ENCODE assay signal across 23 cellular contexts in genomic region chr12:132813443-132813842, GRCh38. TPM values are rescaled to one million over a fixed set of nuclear protein-coding genes. Genes with fewer than 3 reads are reported as not detected.
DNase-seq lines count a peak whose midpoint lies in the region; ATAC-seq, FAIRE-seq and TF ChIP-seq lines count a peak whose summit lies in the region.
"Had no signal": no experiment of that assay in that cellular context is flagged by ENCODE, and none has a peak within 500 bp of the region (broad histone marks: within the 10 kb centered on the region; RNA-seq: fewer than 3 reads in every experiment).

No MANE protein-coding gene starts in this region.

- peaks cover 15 to 34% of the 10 kb centered on the region in 2 experiments for H3K36me3 ChIP-seq in GM12878 (ENCODE audit: control insufficient read depth in 2 of 2, insufficient read depth in 2 of 2, low read length in 1 of 2)

- H3K27ac Mint-ChIP-seq in activated naive CD8-positive, alpha-beta T cell treated with anti-CD3 and anti-CD28 coated beads, Interleukin-2, amount 10 ng/mL, durations not matched to agents 7 days and 5 days, result no peak overlapping the region
- no peak overlapping the region for H3K27ac Mint-ChIP-seq in activated naive CD8-positive, alpha-beta T cell treated with anti-CD3 and anti-CD28 coated beads for 36 hours
- H3K27ac Mint-ChIP-seq in IgD-negative memory B cell, result peak overlapping the region; percentile 47 to 80 (median 59)
- no peak overlapping the region for H3K27ac Mint-ChIP-seq in stimulated activated memory B cell treated with anti-CD40 and anti-IgM and Interleukin-4, amounts not matched to agents 10 μg/mL and 1 μg/mL and 100 μg/mL, for 72 hours
- H3K27ac Mint-ChIP-seq: CD8-positive, alpha-beta T cell had no signal

- H3K9me3 Mint-ChIP-seq in activated naive CD8-positive, alpha-beta T cell treated with anti-CD3 and anti-CD28 coated beads, Interleukin-2, amount 10 ng/mL, durations not matched to agents 7 days and 5 days, result no peaks in the 10 kb centered on the region
- H3K9me3 Mint-ChIP-seq in activated naive CD8-positive, alpha-beta T cell treated with anti-CD3 and anti-CD28 coated beads for 36 hours, result no peaks in the 10 kb centered on the region
- H3K9me3 Mint-ChIP-seq in IgD-negative memory B cell, result no peaks in the 10 kb centered on the region
- no peaks in the 10 kb centered on the region for H3K9me3 Mint-ChIP-seq in stimulated activated memory B cell treated with anti-CD40 and anti-IgM and Interleukin-4, amounts not matched to agents 10 μg/mL and 1 μg/mL and 100 μg/mL, for 72 hours
- H3K9me3 Mint-ChIP-seq: CD8-positive, alpha-beta T cell had no signal

- no peak overlapping the region for H3K27ac ChIP-seq in GM12878 (ENCODE audit: control insufficient read depth, insufficient read depth)
- H3K27ac ChIP-seq: Peyer's patch had no signal

- H4K20me1 ChIP-seq in GM12878 (ENCODE audit: control insufficient read depth, insufficient read depth), result no peaks in the 10 kb centered on the region

- no peak for TF ChIP-seq CTCF in GM12878 (IDR thresholded peaks at IDR 0.05 in 2 of 3, conservative IDR thresholded peaks at IDR 0.05 in 1 of 3; ENCODE audit: control insufficient read depth in 2 of 3, extremely low read depth in 1 of 3, insufficient read depth in 1 of 3, low read depth in 3 of 3, low read length in 3 of 3)

- POLR2A ChIA-PET in activated naive CD8-positive, alpha-beta T cell treated with anti-CD3 and anti-CD28 coated beads, Interleukin-2, amount 10 ng/mL, durations not matched to agents 7 days and 5 days (lab: Charles Lee), result no interaction called here
- POLR2A ChIA-PET in GM12878 (lab: Charles Lee), result no interaction called here

- 55% methylated on average over 6 of the region's 6 CpGs for WGBS in GM12878 (ENCODE audit: insufficient coverage, insufficient replicate concordance, low lambda C conversion rate, missing lambda C conversion rate)

- H2AFZ ChIP-seq in GM12878 (ENCODE audit: control insufficient read depth, low read depth, low read length), result no peak overlapping the region
- H2AFZ ChIP-seq: GM23248 had no signal

- no TSS peak for BruUV-seq in GM12878 (replicated peaks; lab: Mats Ljungman, UMichigan)

- DNase-seq in activated naive CD8-positive, alpha-beta T cell treated with anti-CD3 and anti-CD28 coated beads, Interleukin-2, amount 10 ng/mL, durations not matched to agents 7 days and 5 days, result no peak
- DNase-seq in activated naive CD8-positive, alpha-beta T cell treated with anti-CD3 and anti-CD28 coated beads for 36 hours, result no peak
- no peak for DNase-seq in GM12878 (ENCODE audit: low read depth, low spot score)
- DNase-seq in erythroblast (lab: John Stamatoyannopoulos, UW), result no peak
- DNase-seq in hepatic stellate cell (ENCODE audit: low spot score), result no peak
- DNase-seq: ACHN; BE2C; CD8-positive, alpha-beta T cell; DMS79 treated with DMSO at 0.1 percent for 48 hours; GM23248; KG1; MG63; NCI-H1105 treated with DMSO at 0.1 percent for 48 hours; NCI-H187 treated with DMSO at 0.1 percent for 48 hours; NCI-H446; NCI-H774; Peyer's patch; Right ventricle myocardium superior had no signal

- intact Hi-C loops in GM12878 (cut with micrococcal nuclease; ENCODE audit: unreplicated experiment), result no loop called here

- CTCF ChIA-PET in GM12878 (lab: Yijun Ruan, JAX), result no interaction called here

- RAD21 ChIA-PET in GM12878 (lab: Charles Lee; ENCODE audit: unreplicated experiment), result no interaction called here

- FAIRE-seq in GM12878 (lab: Jason Lieb, UNC), result no peak
- FAIRE-seq: D721Med, G401.6 had no signal

- H3K4me1 Mint-ChIP-seq in activated naive CD8-positive, alpha-beta T cell treated with anti-CD3 and anti-CD28 coated beads, Interleukin-2, amount 10 ng/mL, durations not matched to agents 7 days and 5 days, result peaks cover 21% of the 10 kb centered on the region
- peaks cover 23% of the 10 kb centered on the region for H3K4me1 Mint-ChIP-seq in activated naive CD8-positive, alpha-beta T cell treated with anti-CD3 and anti-CD28 coated beads for 36 hours
- H3K4me1 Mint-ChIP-seq in IgD-negative memory B cell, result peaks cover 3 to 10% (median 7%) of the 10 kb centered on the region in 3 donors
- peaks cover 20% of the 10 kb centered on the region for H3K4me1 Mint-ChIP-seq in stimulated activated memory B cell treated with anti-CD40 and anti-IgM and Interleukin-4, amounts not matched to agents 10 μg/mL and 1 μg/mL and 100 μg/mL, for 72 hours

- SMC1A ChIA-PET in GM12878 (lab: Charles Lee; ENCODE audit: uncharacterized antibody, unreplicated experiment), result no interaction called here

- H3K4me2 ChIP-seq in GM12878 (ENCODE audit: control insufficient read depth, insufficient read depth), result no peak overlapping the region

- TF ChIP-seq EP300 in GM12878 (IDR thresholded peaks at IDR 0.05; ENCODE audit: borderline replicate concordance in 1 of 2, control insufficient read depth in 1 of 2, low read depth in 2 of 2, low read length in 2 of 2), result no peak

- peaks cover 34% of the 10 kb centered on the region for H3K36me3 Mint-ChIP-seq in activated naive CD8-positive, alpha-beta T cell treated with anti-CD3 and anti-CD28 coated beads, Interleukin-2, amount 10 ng/mL, durations not matched to agents 7 days and 5 days
- peaks cover 39% of the 10 kb centered on the region for H3K36me3 Mint-ChIP-seq in activated naive CD8-positive, alpha-beta T cell treated with anti-CD3 and anti-CD28 coated beads for 36 hours
- peaks cover 10% of the 10 kb centered on the region for H3K36me3 Mint-ChIP-seq in IgD-negative memory B cell
- peaks cover 46% of the 10 kb centered on the region for H3K36me3 Mint-ChIP-seq in stimulated activated memory B cell treated with anti-CD40 and anti-IgM and Interleukin-4, amounts not matched to agents 10 μg/mL and 1 μg/mL and 100 μg/mL, for 72 hours

- H3K27me3 Mint-ChIP-seq in activated naive CD8-positive, alpha-beta T cell treated with anti-CD3 and anti-CD28 coated beads, Interleukin-2, amount 10 ng/mL, durations not matched to agents 7 days and 5 days, result no peaks in the 10 kb centered on the region
- H3K27me3 Mint-ChIP-seq in activated naive CD8-positive, alpha-beta T cell treated with anti-CD3 and anti-CD28 coated beads for 36 hours, result no peaks in the 10 kb centered on the region
- no peaks in the 10 kb centered on the region for H3K27me3 Mint-ChIP-seq in IgD-negative memory B cell
- no peaks in the 10 kb centered on the region for H3K27me3 Mint-ChIP-seq in stimulated activated memory B cell treated with anti-CD40 and anti-IgM and Interleukin-4, amounts not matched to agents 10 μg/mL and 1 μg/mL and 100 μg/mL, for 72 hours

- H3K27me3 ChIP-seq in GM12878 (replicated peaks in 1 of 2; ENCODE audit: control insufficient read depth in 2 of 2, insufficient read depth in 2 of 2, low read length in 1 of 2), result no peaks in the 10 kb centered on the region
- H3K27me3 ChIP-seq: BE2C, MG63, Peyer's patch had no signal

- no peak overlapping the region for H3K9ac ChIP-seq in GM12878 (ENCODE audit: control insufficient read depth, insufficient read depth, low read length)
- H3K9ac ChIP-seq: GM23248 had no signal

- H3K4me3 ChIP-seq in GM12878, result no peak overlapping the region
- H3K4me3 ChIP-seq: GM23248, MG63, Peyer's patch had no signal

- H3K4me3 Mint-ChIP-seq in activated naive CD8-positive, alpha-beta T cell treated with anti-CD3 and anti-CD28 coated beads, Interleukin-2, amount 10 ng/mL, durations not matched to agents 7 days and 5 days, result no peak overlapping the region
- H3K4me3 Mint-ChIP-seq in activated naive CD8-positive, alpha-beta T cell treated with anti-CD3 and anti-CD28 coated beads for 36 hours, result no peak overlapping the region
- H3K4me3 Mint-ChIP-seq in IgD-negative memory B cell, result no peak overlapping the region
- no peak overlapping the region for H3K4me3 Mint-ChIP-seq in stimulated activated memory B cell treated with anti-CD40 and anti-IgM and Interleukin-4, amounts not matched to agents 10 μg/mL and 1 μg/mL and 100 μg/mL, for 72 hours
- H3K4me3 Mint-ChIP-seq: CD8-positive, alpha-beta T cell had no signal

- no peak for TF ChIP-seq RAD21 in GM12878 (IDR thresholded peaks at IDR 0.05; ENCODE audit: insufficient read depth, low read depth, low read length)

- peak; percentile 34 for ATAC-seq in activated naive CD8-positive, alpha-beta T cell treated with anti-CD3 and anti-CD28 coated beads, Interleukin-2, amount 10 ng/mL, durations not matched to agents 7 days and 5 days (ENCODE audit: low read depth)
- ATAC-seq in GM12878 (peak; percentile 77), HG02870 (IDR thresholded peaks at IDR 0.05; ENCODE audit: unreplicated experiment) (no peak)
- peak; percentile 86 for ATAC-seq in stimulated activated memory B cell treated with anti-CD40 and anti-IgM and Interleukin-4, amounts not matched to agents 10 μg/mL and 1 μg/mL and 100 μg/mL, for 72 hours

- peak; percentile 18; the same call in 1 of the 2 replicates for TF ChIP-seq POLR2A in GM12878 (IDR thresholded peaks at IDR 0.05; ENCODE audit: low read depth, low read length)
- TF ChIP-seq POLR2A in erythroblast (IDR thresholded peaks at IDR 0.05; ENCODE audit: low read length), result no peak

- no peaks in the 10 kb centered on the region for H3K4me1 ChIP-seq in GM12878 (ENCODE audit: control insufficient read depth, insufficient read depth, low read length)
- H3K4me1 ChIP-seq: BE2C, Peyer's patch had no signal

- in situ Hi-C loops in GM12878 (cut with MboI), result no loop called here

- no peaks in the 10 kb centered on the region; the same call in 2 of the 3 replicates for H3K9me3 ChIP-seq in GM12878 (replicated peaks; ENCODE audit: control insufficient read depth, insufficient read depth, low read length)
- H3K9me3 ChIP-seq: BE2C, Peyer's patch had no signal

- H3K79me2 ChIP-seq in GM12878 (ENCODE audit: control insufficient read depth, insufficient read depth, low read length), result no peaks in the 10 kb centered on the region; the same call in 1 of the 2 replicates

RNA-seq across cellular contexts. Expression of gene GOLGA3, which starts 15.2 kb away (rescaled TPM):
- total RNA-seq in activated naive CD8-positive, alpha-beta T cell treated with anti-CD3 and anti-CD28 coated beads, Interleukin-2, amount 10 ng/mL, durations not matched to agents 7 days and 5 days, result 10 to 100 TPM; 63.8 to 64.7 TPM
- 10 to 100 TPM; 51.5 to 57.2 TPM for total RNA-seq in activated naive CD8-positive, alpha-beta T cell treated with anti-CD3 and anti-CD28 coated beads for 36 hours
- polyA plus RNA-seq in IgD-negative memory B cell (11.5 TPM), GM12878 (2011; rRNA removed) (5.7 and 9.7 TPM in 2 replicates), GM12878 (2014; fragmentation: Illumina TruSeq; extraction: Trizol) (4.6 and 8.3 TPM in 2 replicates), GM12878 (2014; fragmentation: Nextera tagmentation; extraction: Ambion mirVana) (1 to 10 TPM; 2.0 to 3.7 TPM), GM12878 (2014; rRNA removed) (16.0 and 21.5 TPM in 2 replicates), GM12878 (2016; fragmentation: Nextera tagmentation; extraction: Ambion mirVana) (10 to 100 TPM; 14.4 to 16.8 TPM)
- total RNA-seq in GM12878 (2013; cell fraction: nucleolus; rRNA removed), result 90.2 and 116 TPM in 2 replicates
- total RNA-seq in GM12878 (2014; rRNA removed) (30.5 and 33.2 TPM in 2 replicates), GM12878 (2014; rRNA removed; fragmentation: Illumina TruSeq; extraction: Trizol) (17.4 and 18.6 TPM in 2 replicates), GM12878 (2021) (36.3 and 42.7 TPM in 2 replicates)
- polyA plus RNA-seq in GM12878 (2011; ENCODE audit: low read depth), result 8.9 TPM
- polyA plus RNA-seq in GM12878 (2011; cell fraction: cytosol; rRNA removed), result 13.4 and 15.2 TPM in 2 replicates
- polyA plus RNA-seq in GM12878 (2011; cell fraction: nucleus; rRNA removed), result 19.3 and 29.6 TPM in 2 replicates
- 18.0 and 18.3 TPM in 2 replicates for polyA plus RNA-seq in GM12878 (2012)
- polyA minus RNA-seq in GM12878 (2011; rRNA and poly(A)+ RNA removed), result 16.6 and 31.5 TPM in 2 replicates
- 17.8 and 21.1 TPM in 2 replicates for polyA minus RNA-seq in GM12878 (2011; cell fraction: cytosol; rRNA and poly(A)+ RNA removed)
- 10.0 and 30.3 TPM in 2 replicates for polyA minus RNA-seq in GM12878 (2011; cell fraction: nucleus; rRNA and poly(A)+ RNA removed)

RNA-seq across cellular contexts. Expression of gene ANKLE2, which starts 51.8 kb away (rescaled TPM):
- total RNA-seq in activated naive CD8-positive, alpha-beta T cell treated with anti-CD3 and anti-CD28 coated beads, Interleukin-2, amount 10 ng/mL, durations not matched to agents 7 days and 5 days, result 10 to 100 TPM; 90.3 to 92.9 TPM
- 10 to 100 TPM; 84.5 to 84.8 TPM for total RNA-seq in activated naive CD8-positive, alpha-beta T cell treated with anti-CD3 and anti-CD28 coated beads for 36 hours
- polyA plus RNA-seq in IgD-negative memory B cell (26.6 TPM), GM12878 (2011; rRNA removed) (58.3 and 89.4 TPM in 2 replicates), GM12878 (2014; fragmentation: Illumina TruSeq; extraction: Trizol) (47.7 and 53.3 TPM in 2 replicates), GM12878 (2014; fragmentation: Nextera tagmentation; extraction: Ambion mirVana) (1 to 10 TPM; 4.3 to 6.7 TPM), GM12878 (2014; rRNA removed) (65.5 and 69.0 TPM in 2 replicates), GM12878 (2016; fragmentation: Nextera tagmentation; extraction: Ambion mirVana) (10 to 100 TPM; 28.2 to 41.7 TPM)
- 213 and 227 TPM in 2 replicates for total RNA-seq in GM12878 (2013; cell fraction: nucleolus; rRNA removed)
- total RNA-seq in GM12878 (2014; rRNA removed) (53.6 and 57.3 TPM in 2 replicates), GM12878 (2014; rRNA removed; fragmentation: Illumina TruSeq; extraction: Trizol) (47.5 and 52.6 TPM in 2 replicates), GM12878 (2021) (63.5 and 65.9 TPM in 2 replicates)
- polyA plus RNA-seq in GM12878 (2011; ENCODE audit: low read depth), result 31.3 TPM
- 81.6 and 106 TPM in 2 replicates for polyA plus RNA-seq in GM12878 (2011; cell fraction: cytosol; rRNA removed)
- polyA plus RNA-seq in GM12878 (2011; cell fraction: nucleus; rRNA removed), result 296 and 304 TPM in 2 replicates
- 45.3 and 47.1 TPM in 2 replicates for polyA plus RNA-seq in GM12878 (2012)
- polyA minus RNA-seq in GM12878 (2011; rRNA and poly(A)+ RNA removed), result 158 and 234 TPM in 2 replicates
- polyA minus RNA-seq in GM12878 (2011; cell fraction: cytosol; rRNA and poly(A)+ RNA removed), result 35.5 and 49.6 TPM in 2 replicates
- 102 and 170 TPM in 2 replicates for polyA minus RNA-seq in GM12878 (2011; cell fraction: nucleus; rRNA and poly(A)+ RNA removed)

Comparison
In these comparisons a context has a peak if more than half of its experiments do, and no peak if none do; other contexts are left out.
1. H3K27ac Mint-ChIP-seq: peak in IgD-negative memory B cell (3 of 3); none in activated naive CD8-positive, alpha-beta T cell treated with anti-CD3 and anti-CD28 coated beads, Interleukin-2, amount 10 ng/mL, durations not matched to agents 7 days and 5 days (single experiment), activated naive CD8-positive, alpha-beta T cell treated with anti-CD3 and anti-CD28 coated beads for 36 hours (single experiment) and stimulated activated memory B cell treated with anti-CD40 and anti-IgM and Interleukin-4, amounts not matched to agents 10 μg/mL and 1 μg/mL and 100 μg/mL, for 72 hours (single experiment).